Comparison of ENCODE assay signal across 1 cellular context in genomic region chr9:96436456-96437126, GRCh38.
TF ChIP-seq lines count a peak whose summit lies in the region.

No MANE protein-coding gene starts in this region.

TF ChIP-seq in HepG2, 621 proteins besides CTCF, POLR2A, EP300 and RAD21 (continued from another document and continues in another):
- TF ChIP-seq, protein P1, sequence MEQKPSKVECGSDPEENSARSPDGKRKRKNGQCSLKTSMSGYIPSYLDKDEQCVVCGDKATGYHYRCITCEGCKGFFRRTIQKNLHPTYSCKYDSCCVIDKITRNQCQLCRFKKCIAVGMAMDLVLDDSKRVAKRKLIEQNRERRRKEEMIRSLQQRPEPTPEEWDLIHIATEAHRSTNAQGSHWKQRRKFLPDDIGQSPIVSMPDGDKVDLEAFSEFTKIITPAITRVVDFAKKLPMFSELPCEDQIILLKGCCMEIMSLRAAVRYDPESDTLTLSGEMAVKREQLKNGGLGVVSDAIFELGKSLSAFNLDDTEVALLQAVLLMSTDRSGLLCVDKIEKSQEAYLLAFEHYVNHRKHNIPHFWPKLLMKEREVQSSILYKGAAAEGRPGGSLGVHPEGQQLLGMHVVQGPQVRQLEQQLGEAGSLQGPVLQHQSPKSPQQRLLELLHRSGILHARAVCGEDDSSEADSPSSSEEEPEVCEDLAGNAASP (CRISPR knock-in tag; IDR thresholded peaks at IDR 0.05; ENCODE audit: borderline replicate concordance), result 0 out of 2 replicates have a peak, but pooled peaks have one; percentile 15
- TF ChIP-seq, protein P2, sequence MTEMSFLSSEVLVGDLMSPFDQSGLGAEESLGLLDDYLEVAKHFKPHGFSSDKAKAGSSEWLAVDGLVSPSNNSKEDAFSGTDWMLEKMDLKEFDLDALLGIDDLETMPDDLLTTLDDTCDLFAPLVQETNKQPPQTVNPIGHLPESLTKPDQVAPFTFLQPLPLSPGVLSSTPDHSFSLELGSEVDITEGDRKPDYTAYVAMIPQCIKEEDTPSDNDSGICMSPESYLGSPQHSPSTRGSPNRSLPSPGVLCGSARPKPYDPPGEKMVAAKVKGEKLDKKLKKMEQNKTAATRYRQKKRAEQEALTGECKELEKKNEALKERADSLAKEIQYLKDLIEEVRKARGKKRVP (CRISPR knock-in tag; IDR thresholded peaks at IDR 0.05), result peak in 1 of 2 experiments; percentile 60; a peak in 1 of 4 replicates
- TF ChIP-seq ZNF720 (CRISPR knock-in tag; IDR thresholded peaks at IDR 0.05) (no peak), ZBTB1 (CRISPR knock-in tag; IDR thresholded peaks at IDR 0.05; ENCODE audit: borderline replicate concordance) (no peak; the same call in 1 of the 2 replicates), HIVEP1 (CRISPR knock-in tag; IDR thresholded peaks at IDR 0.05) (peak; percentile 64; the same call in 1 of the 2 replicates), TRIM24 (CRISPR knock-in tag; IDR thresholded peaks at IDR 0.05) (no peak), NFE2L1 (CRISPR knock-in tag; IDR thresholded peaks at IDR 0.05; ENCODE audit: borderline replicate concordance) (no peak), JUND (CRISPR knock-in tag; IDR thresholded peaks at IDR 0.05) (no peak), SOX6 (IDR thresholded peaks at IDR 0.05) (no peak), SOX6 (CRISPR knock-in tag; IDR thresholded peaks at IDR 0.05) (peak; percentile 85), ZNF850 (CRISPR knock-in tag; conservative IDR thresholded peaks at IDR 0.05) (no peak), ADNP (CRISPR knock-in tag; IDR thresholded peaks at IDR 0.05) (no peak), AGO1 (IDR thresholded peaks at IDR 0.05; ENCODE audit: low read depth, low read length, poor library complexity, severe bottlenecking) (no peak), TCF7L2 (IDR thresholded peaks at IDR 0.05; ENCODE audit: low read depth, low read length) (no peak), ZNF609 (CRISPR knock-in tag; IDR thresholded peaks at IDR 0.05; ENCODE audit: borderline replicate concordance) (peak; percentile 84), ZNF138 (CRISPR knock-in tag; IDR thresholded peaks at IDR 0.05; ENCODE audit: low read depth) (peak; percentile 83; the same call in 1 of the 2 replicates), ZNF431 (CRISPR knock-in tag; IDR thresholded peaks at IDR 0.05; ENCODE audit: borderline replicate concordance, low read depth) (no peak), ZNF780A (CRISPR knock-in tag; IDR thresholded peaks at IDR 0.05) (peak; percentile 66; the same call in 1 of the 2 replicates), ZNF446 (CRISPR knock-in tag; IDR thresholded peaks at IDR 0.05) (no peak), MAX (IDR thresholded peaks at IDR 0.05) (peak; percentile 98), JUN (CRISPR knock-in tag; IDR thresholded peaks at IDR 0.05) (peak; percentile 23; the same call in 1 of the 2 replicates), MLLT10 (CRISPR knock-in tag; IDR thresholded peaks at IDR 0.05) (no peak), ZNF501 (CRISPR knock-in tag; IDR thresholded peaks at IDR 0.05) (peak; percentile 77), TBL1XR1 (IDR thresholded peaks at IDR 0.05; ENCODE audit: borderline replicate concordance, low read length, partially characterized antibody) (no peak)
- TF ChIP-seq, protein P3, sequence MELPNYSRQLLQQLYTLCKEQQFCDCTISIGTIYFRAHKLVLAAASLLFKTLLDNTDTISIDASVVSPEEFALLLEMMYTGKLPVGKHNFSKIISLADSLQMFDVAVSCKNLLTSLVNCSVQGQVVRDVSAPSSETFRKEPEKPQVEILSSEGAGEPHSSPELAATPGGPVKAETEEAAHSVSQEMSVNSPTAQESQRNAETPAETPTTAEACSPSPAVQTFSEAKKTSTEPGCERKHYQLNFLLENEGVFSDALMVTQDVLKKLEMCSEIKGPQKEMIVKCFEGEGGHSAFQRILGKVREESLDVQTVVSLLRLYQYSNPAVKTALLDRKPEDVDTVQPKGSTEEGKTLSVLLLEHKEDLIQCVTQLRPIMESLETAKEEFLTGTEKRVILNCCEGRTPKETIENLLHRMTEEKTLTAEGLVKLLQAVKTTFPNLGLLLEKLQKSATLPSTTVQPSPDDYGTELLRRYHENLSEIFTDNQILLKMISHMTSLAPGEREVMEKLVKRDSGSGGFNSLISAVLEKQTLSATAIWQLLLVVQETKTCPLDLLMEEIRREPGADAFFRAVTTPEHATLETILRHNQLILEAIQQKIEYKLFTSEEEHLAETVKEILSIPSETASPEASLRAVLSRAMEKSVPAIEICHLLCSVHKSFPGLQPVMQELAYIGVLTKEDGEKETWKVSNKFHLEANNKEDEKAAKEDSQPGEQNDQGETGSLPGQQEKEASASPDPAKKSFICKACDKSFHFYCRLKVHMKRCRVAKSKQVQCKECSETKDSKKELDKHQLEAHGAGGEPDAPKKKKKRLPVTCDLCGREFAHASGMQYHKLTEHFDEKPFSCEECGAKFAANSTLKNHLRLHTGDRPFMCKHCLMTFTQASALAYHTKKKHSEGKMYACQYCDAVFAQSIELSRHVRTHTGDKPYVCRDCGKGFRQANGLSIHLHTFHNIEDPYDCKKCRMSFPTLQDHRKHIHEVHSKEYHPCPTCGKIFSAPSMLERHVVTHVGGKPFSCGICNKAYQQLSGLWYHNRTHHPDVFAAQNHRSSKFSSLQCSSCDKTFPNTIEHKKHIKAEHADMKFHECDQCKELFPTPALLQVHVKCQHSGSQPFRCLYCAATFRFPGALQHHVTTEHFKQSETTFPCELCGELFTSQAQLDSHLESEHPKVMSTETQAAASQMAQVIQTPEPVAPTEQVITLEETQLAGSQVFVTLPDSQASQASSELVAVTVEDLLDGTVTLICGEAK (IDR thresholded peaks at IDR 0.05), result no peak
- TF ChIP-seq, protein P3 (CRISPR knock-in tag; IDR thresholded peaks at IDR 0.05), result peak; percentile 88
- TF ChIP-seq, protein P4, sequence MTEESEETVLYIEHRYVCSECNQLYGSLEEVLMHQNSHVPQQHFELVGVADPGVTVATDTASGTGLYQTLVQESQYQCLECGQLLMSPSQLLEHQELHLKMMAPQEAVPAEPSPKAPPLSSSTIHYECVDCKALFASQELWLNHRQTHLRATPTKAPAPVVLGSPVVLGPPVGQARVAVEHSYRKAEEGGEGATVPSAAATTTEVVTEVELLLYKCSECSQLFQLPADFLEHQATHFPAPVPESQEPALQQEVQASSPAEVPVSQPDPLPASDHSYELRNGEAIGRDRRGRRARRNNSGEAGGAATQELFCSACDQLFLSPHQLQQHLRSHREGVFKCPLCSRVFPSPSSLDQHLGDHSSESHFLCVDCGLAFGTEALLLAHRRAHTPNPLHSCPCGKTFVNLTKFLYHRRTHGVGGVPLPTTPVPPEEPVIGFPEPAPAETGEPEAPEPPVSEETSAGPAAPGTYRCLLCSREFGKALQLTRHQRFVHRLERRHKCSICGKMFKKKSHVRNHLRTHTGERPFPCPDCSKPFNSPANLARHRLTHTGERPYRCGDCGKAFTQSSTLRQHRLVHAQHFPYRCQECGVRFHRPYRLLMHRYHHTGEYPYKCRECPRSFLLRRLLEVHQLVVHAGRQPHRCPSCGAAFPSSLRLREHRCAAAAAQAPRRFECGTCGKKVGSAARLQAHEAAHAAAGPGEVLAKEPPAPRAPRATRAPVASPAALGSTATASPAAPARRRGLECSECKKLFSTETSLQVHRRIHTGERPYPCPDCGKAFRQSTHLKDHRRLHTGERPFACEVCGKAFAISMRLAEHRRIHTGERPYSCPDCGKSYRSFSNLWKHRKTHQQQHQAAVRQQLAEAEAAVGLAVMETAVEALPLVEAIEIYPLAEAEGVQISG (CRISPR knock-in tag; IDR thresholded peaks at IDR 0.05), result peak; percentile 73
- TF ChIP-seq, protein P5, sequence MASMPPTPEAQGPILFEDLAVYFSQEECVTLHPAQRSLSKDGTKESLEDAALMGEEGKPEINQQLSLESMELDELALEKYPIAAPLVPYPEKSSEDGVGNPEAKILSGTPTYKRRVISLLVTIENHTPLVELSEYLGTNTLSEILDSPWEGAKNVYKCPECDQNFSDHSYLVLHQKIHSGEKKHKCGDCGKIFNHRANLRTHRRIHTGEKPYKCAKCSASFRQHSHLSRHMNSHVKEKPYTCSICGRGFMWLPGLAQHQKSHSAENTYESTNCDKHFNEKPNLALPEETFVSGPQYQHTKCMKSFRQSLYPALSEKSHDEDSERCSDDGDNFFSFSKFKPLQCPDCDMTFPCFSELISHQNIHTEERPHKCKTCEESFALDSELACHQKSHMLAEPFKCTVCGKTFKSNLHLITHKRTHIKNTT (CRISPR knock-in tag; IDR thresholded peaks at IDR 0.05), result no peak
